In the genomic region with DNA sequence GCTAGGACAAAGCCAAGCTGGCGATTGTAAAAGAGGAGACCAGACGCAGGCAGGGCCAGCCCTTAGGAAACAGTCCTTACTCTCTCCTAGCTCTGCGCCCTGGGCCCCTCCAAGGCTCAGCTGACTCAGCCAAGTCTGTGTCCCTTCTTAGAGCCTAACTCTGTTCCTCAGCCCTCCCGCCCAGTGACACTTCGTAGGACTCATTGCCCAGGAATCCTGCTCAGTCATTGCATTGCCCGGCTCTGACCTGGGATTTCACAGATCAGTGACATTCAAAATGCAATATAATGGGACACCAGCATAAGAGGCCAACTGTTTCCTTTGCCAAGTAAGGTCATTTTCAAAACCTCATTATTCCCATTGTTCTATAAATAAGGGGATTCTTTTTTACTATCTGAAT, we compare ENCODE assay signal across 10 cellular contexts.
DNase-seq lines count a peak whose midpoint lies in the region; ATAC-seq and TF ChIP-seq lines count a peak whose summit lies in the region.
"Had no signal": no experiment of that assay in that cellular context is flagged by ENCODE, and none has a peak within 500 bp of the region (broad histone marks: within the 10 kb centered on the region; RNA-seq: fewer than 3 reads in every experiment).

No MANE protein-coding gene starts in this region.

- no peak overlapping the region for H2AFZ ChIP-seq in neural progenitor cell (replicated peaks)

- CTCF ChIA-PET in BJ (lab: Yijun Ruan, JAX), result interaction anchor here (0.8 kb wide), 1 partner anchor 92 kb away, joined by 3 read pairs; no protein-coding TSS in a partner anchor

- peak; percentile 43 for DNase-seq in BJ (ENCODE audit: low read depth)
- DNase-seq in NCI-H460 (ENCODE audit: extremely low read depth, low read depth), result peak; percentile 88
- peak; percentile 32 for DNase-seq in epithelial cell of esophagus (ENCODE audit: low read depth)
- peak; percentile 10 for DNase-seq in neural progenitor cell (ENCODE audit: low spot score)
- DNase-seq in naive thymus-derived CD8-positive, alpha-beta T cell, result no peak
- no peak for DNase-seq in activated CD4-positive, CD25-positive, alpha-beta regulatory T cell treated with anti-CD3 and anti-CD28 coated beads, Interleukin-2, amount 50 U/mL, for 72 hours
- DNase-seq in stimulated activated CD4-positive, alpha-beta T cell treated with anti-CD3 and anti-CD28 coated beads, Interleukin-4, amount 100 ng/mL, for 1 hour, result no peak
- DNase-seq in NCI-H1417 (lab: John Stamatoyannopoulos, UW), result no peak
- DNase-seq: NCI-H2029 treated with DMSO at 0.1 percent for 48 hours had no signal

- TF ChIP-seq CTCF in BJ (IDR thresholded peaks at IDR 0.05; ENCODE audit: insufficient read depth, low read depth, low read length) (no peak), epithelial cell of esophagus (IDR thresholded peaks at IDR 0.05; ENCODE audit: insufficient read depth, low read depth, low read length, missing control alignments) (no peak), neural progenitor cell (IDR thresholded peaks at IDR 0.05) (no peak)

- no peak overlapping the region for H3K9ac ChIP-seq in neural progenitor cell

- no peaks in the 10 kb centered on the region for H4K20me1 ChIP-seq in neural progenitor cell (ENCODE audit: low read depth)

- H3F3A ChIP-seq in neural progenitor cell (ENCODE audit: low read depth), result no peaks in the 10 kb centered on the region

- H3K4me2 ChIP-seq in neural progenitor cell, result no peak overlapping the region

- H3K36me3 Mint-ChIP-seq in neural progenitor cell, result no peaks in the 10 kb centered on the region
- H3K36me3 Mint-ChIP-seq in naive thymus-derived CD8-positive, alpha-beta T cell, result no peaks in the 10 kb centered on the region

- H3K4me3 ChIP-seq in BJ (ENCODE audit: low read depth, low read length) (no peak overlapping the region), epithelial cell of esophagus (ENCODE audit: low read length) (no peak overlapping the region), neural progenitor cell (no peak overlapping the region)
- H3K4me3 ChIP-seq: SK-N-MC had no signal

- H3K27me3 ChIP-seq in BJ (ENCODE audit: control insufficient read depth, insufficient read depth, low read length) (no peaks in the 10 kb centered on the region), neural progenitor cell (no peaks in the 10 kb centered on the region)

- H3K36me3 ChIP-seq in BJ (ENCODE audit: control insufficient read depth, insufficient read depth, low read length) (no peaks in the 10 kb centered on the region), neural progenitor cell (no peaks in the 10 kb centered on the region)

- H3K27ac ChIP-seq in neural progenitor cell, result no peak overlapping the region
- H3K27ac ChIP-seq: SK-N-MC had no signal

- no peaks in the 10 kb centered on the region for H3K9me3 Mint-ChIP-seq in neural progenitor cell
- no peaks in the 10 kb centered on the region for H3K9me3 Mint-ChIP-seq in naive thymus-derived CD8-positive, alpha-beta T cell

- peaks cover 20% of the 10 kb centered on the region for H3K4me1 ChIP-seq in neural progenitor cell

- no peaks in the 10 kb centered on the region for H3K9me3 ChIP-seq in neural progenitor cell (ENCODE audit: low read depth)

- no peak overlapping the region for H3K27ac Mint-ChIP-seq in neural progenitor cell
- no peak overlapping the region for H3K27ac Mint-ChIP-seq in naive thymus-derived CD8-positive, alpha-beta T cell

- H3K4me1 Mint-ChIP-seq in neural progenitor cell, result peaks cover 78% of the 10 kb centered on the region
- H3K4me1 Mint-ChIP-seq in naive thymus-derived CD8-positive, alpha-beta T cell, result peaks cover 10 to 21% (median 17%) of the 10 kb centered on the region in 4 donors

- peaks cover 18% of the 10 kb centered on the region for H3K27me3 Mint-ChIP-seq in neural progenitor cell (ENCODE audit: insufficient read depth, low read depth)
- H3K27me3 Mint-ChIP-seq in naive thymus-derived CD8-positive, alpha-beta T cell, result peaks cover 0 to 10% (median 9%) of the 10 kb centered on the region in 5 donors

- POLR2A ChIA-PET in BJ (lab: Charles Lee), result no interaction called here
- POLR2A ChIA-PET in naive thymus-derived CD8-positive, alpha-beta T cell (lab: Charles Lee), result no interaction called here

- no peaks in the 10 kb centered on the region for H3K79me2 ChIP-seq in neural progenitor cell (ENCODE audit: low read depth)

- H3K4me3 Mint-ChIP-seq in neural progenitor cell, result peak overlapping the region; percentile 10
- no peak overlapping the region for H3K4me3 Mint-ChIP-seq in naive thymus-derived CD8-positive, alpha-beta T cell

- no peak for ATAC-seq in naive thymus-derived CD8-positive, alpha-beta T cell

Comparison
In these comparisons a context has a peak if more than half of its experiments do, and no peak if none do; other contexts are left out.
1. DNase-seq: peak in BJ (single experiment), NCI-H460 (single experiment), epithelial cell of esophagus (single experiment) and neural progenitor cell (single experiment); none in naive thymus-derived CD8-positive, alpha-beta T cell (0 of 10), activated CD4-positive, CD25-positive, alpha-beta regulatory T cell treated with anti-CD3 and anti-CD28 coated beads, Interleukin-2, amount 50 U/mL, for 72 hours (single experiment), stimulated activated CD4-positive, alpha-beta T cell treated with anti-CD3 and anti-CD28 coated beads, Interleukin-4, amount 100 ng/mL, for 1 hour (single experiment) and NCI-H1417 (0 of 3).